Comparison of ENCODE assay signal across 1 cellular context in the genomic region with DNA sequence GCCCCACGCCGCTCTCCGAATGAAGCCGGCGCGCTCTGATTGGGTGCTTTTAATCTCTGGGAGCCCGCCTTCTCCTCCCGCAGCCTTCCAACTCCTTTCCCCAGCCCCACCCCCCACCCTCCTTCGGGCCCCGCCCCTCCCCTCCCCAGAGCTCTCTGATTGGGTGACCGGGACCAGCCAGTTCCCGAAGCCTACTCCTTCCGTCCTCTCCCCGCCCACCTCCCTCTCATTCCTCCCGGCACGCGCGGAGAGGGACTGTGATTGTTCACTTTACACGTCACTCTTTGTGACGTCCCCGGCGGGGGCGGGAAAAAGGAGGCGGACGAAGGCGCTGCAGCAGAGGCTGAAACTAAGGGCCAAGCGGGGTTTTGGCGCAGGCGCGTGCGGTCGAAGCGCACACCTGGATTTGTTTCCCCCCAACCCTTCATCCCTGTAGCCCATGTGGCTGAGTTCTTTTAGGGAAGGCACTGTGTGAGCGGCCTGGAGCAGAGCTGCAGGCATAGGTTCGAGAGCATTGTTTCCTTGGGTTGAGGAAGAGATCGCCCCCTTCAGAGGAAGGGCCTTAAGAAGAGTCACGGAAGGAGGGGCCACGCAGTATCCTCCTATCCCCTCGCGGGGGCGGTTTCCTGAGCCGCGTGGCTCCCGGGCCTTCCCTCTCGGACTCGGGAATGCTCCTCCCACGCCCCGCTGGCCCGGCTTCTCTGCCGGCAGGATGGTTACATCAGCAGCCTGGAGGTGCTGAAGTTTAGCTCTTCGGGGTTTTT.
TF ChIP-seq lines count a peak whose summit lies in the region.

A gene (minus strand): TSS at position 21 of the 764 bp plus-strand sequence. CDS start 361 bp downstream, outside the sequence.

TF ChIP-seq in HepG2, 621 proteins besides CTCF, POLR2A, EP300 and RAD21 (continued from another document and continues in another):
- TF ChIP-seq, protein P1, sequence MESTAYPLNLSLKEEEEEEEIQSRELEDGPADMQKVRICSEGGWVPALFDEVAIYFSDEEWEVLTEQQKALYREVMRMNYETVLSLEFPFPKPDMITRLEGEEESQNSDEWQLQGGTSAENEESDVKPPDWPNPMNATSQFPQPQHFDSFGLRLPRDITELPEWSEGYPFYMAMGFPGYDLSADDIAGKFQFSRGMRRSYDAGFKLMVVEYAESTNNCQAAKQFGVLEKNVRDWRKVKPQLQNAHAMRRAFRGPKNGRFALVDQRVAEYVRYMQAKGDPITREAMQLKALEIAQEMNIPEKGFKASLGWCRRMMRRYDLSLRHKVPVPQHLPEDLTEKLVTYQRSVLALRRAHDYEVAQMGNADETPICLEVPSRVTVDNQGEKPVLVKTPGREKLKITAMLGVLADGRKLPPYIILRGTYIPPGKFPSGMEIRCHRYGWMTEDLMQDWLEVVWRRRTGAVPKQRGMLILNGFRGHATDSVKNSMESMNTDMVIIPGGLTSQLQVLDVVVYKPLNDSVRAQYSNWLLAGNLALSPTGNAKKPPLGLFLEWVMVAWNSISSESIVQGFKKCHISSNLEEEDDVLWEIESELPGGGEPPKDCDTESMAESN (CRISPR knock-in tag; conservative IDR thresholded peaks at IDR 0.05), result peak; percentile 86
- TF ChIP-seq PPARG (CRISPR knock-in tag; conservative IDR thresholded peaks at IDR 0.05) (peak; percentile 19; the same call in 1 of the 2 replicates), HIVEP1 (CRISPR knock-in tag; IDR thresholded peaks at IDR 0.05) (peak; percentile 84), RFX1 (IDR thresholded peaks at IDR 0.05) (no peak), HES4 (CRISPR knock-in tag; IDR thresholded peaks at IDR 0.05; ENCODE audit: borderline replicate concordance) (peak; percentile 67; the same call in 1 of the 2 replicates), ZNF781 (CRISPR knock-in tag; IDR thresholded peaks at IDR 0.05; ENCODE audit: borderline replicate concordance, not compliant biosample characterization) (peak; percentile 82), ZNF44 (CRISPR knock-in tag; IDR thresholded peaks at IDR 0.05) (0 out of 2 replicates have a peak, but pooled peaks have one; percentile 46), ZNF567 (CRISPR knock-in tag; IDR thresholded peaks at IDR 0.05; ENCODE audit: borderline replicate concordance) (no peak), ELF3 (CRISPR knock-in tag; IDR thresholded peaks at IDR 0.05) (0 out of 2 replicates have a peak, but pooled peaks have one; percentile 34), HNF4A (CRISPR knock-in tag; IDR thresholded peaks at IDR 0.05) (peak; percentile 56), POLR2AphosphoS5 (IDR thresholded peaks at IDR 0.05; ENCODE audit: low read depth, low read length) (peak; percentile 84), ZSCAN29 (CRISPR knock-in tag; conservative IDR thresholded peaks at IDR 0.05) (peak; percentile 55; the same call in 1 of the 2 replicates)
- TF ChIP-seq, protein P2, sequence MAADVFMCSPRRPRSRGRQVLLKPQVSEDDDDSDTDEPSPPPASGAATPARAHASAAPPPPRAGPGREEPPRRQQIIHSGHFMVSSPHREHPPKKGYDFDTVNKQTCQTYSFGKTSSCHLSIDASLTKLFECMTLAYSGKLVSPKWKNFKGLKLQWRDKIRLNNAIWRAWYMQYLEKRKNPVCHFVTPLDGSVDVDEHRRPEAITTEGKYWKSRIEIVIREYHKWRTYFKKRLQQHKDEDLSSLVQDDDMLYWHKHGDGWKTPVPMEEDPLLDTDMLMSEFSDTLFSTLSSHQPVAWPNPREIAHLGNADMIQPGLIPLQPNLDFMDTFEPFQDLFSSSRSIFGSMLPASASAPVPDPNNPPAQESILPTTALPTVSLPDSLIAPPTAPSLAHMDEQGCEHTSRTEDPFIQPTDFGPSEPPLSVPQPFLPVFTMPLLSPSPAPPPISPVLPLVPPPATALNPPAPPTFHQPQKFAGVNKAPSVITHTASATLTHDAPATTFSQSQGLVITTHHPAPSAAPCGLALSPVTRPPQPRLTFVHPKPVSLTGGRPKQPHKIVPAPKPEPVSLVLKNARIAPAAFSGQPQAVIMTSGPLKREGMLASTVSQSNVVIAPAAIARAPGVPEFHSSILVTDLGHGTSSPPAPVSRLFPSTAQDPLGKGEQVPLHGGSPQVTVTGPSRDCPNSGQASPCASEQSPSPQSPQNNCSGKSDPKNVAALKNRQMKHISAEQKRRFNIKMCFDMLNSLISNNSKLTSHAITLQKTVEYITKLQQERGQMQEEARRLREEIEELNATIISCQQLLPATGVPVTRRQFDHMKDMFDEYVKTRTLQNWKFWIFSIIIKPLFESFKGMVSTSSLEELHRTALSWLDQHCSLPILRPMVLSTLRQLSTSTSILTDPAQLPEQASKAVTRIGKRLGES (CRISPR knock-in tag; IDR thresholded peaks at IDR 0.05; ENCODE audit: borderline replicate concordance), result no peak
- TF ChIP-seq, protein P3, sequence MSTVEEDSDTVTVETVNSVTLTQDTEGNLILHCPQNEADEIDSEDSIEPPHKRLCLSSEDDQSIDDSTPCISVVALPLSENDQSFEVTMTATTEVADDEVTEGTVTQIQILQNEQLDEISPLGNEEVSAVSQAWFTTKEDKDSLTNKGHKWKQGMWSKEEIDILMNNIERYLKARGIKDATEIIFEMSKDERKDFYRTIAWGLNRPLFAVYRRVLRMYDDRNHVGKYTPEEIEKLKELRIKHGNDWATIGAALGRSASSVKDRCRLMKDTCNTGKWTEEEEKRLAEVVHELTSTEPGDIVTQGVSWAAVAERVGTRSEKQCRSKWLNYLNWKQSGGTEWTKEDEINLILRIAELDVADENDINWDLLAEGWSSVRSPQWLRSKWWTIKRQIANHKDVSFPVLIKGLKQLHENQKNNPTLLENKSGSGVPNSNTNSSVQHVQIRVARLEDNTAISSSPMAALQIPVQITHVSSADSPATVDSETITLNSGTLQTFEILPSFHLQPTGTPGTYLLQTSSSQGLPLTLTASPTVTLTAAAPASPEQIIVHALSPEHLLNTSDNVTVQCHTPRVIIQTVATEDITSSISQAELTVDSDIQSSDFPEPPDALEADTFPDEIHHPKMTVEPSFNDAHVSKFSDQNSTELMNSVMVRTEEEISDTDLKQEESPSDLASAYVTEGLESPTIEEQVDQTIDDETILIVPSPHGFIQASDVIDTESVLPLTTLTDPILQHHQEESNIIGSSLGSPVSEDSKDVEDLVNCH (CRISPR knock-in tag; IDR thresholded peaks at IDR 0.05), result no peak
- TF ChIP-seq, protein P4, sequence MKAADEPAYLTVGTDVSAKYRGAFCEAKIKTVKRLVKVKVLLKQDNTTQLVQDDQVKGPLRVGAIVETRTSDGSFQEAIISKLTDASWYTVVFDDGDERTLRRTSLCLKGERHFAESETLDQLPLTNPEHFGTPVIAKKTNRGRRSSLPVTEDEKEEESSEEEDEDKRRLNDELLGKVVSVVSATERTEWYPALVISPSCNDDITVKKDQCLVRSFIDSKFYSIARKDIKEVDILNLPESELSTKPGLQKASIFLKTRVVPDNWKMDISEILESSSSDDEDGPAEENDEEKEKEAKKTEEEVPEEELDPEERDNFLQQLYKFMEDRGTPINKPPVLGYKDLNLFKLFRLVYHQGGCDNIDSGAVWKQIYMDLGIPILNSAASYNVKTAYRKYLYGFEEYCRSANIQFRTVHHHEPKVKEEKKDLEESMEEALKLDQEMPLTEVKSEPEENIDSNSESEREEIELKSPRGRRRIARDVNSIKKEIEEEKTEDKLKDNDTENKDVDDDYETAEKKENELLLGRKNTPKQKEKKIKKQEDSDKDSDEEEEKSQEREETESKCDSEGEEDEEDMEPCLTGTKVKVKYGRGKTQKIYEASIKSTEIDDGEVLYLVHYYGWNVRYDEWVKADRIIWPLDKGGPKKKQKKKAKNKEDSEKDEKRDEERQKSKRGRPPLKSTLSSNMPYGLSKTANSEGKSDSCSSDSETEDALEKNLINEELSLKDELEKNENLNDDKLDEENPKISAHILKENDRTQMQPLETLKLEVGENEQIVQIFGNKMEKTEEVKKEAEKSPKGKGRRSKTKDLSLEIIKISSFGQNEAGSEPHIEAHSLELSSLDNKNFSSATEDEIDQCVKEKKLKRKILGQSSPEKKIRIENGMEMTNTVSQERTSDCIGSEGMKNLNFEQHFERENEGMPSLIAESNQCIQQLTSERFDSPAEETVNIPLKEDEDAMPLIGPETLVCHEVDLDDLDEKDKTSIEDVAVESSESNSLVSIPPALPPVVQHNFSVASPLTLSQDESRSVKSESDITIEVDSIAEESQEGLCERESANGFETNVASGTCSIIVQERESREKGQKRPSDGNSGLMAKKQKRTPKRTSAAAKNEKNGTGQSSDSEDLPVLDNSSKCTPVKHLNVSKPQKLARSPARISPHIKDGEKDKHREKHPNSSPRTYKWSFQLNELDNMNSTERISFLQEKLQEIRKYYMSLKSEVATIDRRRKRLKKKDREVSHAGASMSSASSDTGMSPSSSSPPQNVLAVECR (CRISPR knock-in tag; IDR thresholded peaks at IDR 0.05; ENCODE audit: borderline replicate concordance), result peak; percentile 70; the same call in 1 of the 2 replicates
- TF ChIP-seq, protein P5, sequence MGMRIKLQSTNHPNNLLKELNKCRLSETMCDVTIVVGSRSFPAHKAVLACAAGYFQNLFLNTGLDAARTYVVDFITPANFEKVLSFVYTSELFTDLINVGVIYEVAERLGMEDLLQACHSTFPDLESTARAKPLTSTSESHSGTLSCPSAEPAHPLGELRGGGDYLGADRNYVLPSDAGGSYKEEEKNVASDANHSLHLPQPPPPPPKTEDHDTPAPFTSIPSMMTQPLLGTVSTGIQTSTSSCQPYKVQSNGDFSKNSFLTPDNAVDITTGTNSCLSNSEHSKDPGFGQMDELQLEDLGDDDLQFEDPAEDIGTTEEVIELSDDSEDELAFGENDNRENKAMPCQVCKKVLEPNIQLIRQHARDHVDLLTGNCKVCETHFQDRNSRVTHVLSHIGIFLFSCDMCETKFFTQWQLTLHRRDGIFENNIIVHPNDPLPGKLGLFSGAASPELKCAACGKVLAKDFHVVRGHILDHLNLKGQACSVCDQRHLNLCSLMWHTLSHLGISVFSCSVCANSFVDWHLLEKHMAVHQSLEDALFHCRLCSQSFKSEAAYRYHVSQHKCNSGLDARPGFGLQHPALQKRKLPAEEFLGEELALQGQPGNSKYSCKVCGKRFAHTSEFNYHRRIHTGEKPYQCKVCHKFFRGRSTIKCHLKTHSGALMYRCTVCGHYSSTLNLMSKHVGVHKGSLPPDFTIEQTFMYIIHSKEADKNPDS (CRISPR knock-in tag; IDR thresholded peaks at IDR 0.05), result 0 out of 2 replicates have a peak, but pooled peaks have one; percentile 25
- TF ChIP-seq, protein P6, sequence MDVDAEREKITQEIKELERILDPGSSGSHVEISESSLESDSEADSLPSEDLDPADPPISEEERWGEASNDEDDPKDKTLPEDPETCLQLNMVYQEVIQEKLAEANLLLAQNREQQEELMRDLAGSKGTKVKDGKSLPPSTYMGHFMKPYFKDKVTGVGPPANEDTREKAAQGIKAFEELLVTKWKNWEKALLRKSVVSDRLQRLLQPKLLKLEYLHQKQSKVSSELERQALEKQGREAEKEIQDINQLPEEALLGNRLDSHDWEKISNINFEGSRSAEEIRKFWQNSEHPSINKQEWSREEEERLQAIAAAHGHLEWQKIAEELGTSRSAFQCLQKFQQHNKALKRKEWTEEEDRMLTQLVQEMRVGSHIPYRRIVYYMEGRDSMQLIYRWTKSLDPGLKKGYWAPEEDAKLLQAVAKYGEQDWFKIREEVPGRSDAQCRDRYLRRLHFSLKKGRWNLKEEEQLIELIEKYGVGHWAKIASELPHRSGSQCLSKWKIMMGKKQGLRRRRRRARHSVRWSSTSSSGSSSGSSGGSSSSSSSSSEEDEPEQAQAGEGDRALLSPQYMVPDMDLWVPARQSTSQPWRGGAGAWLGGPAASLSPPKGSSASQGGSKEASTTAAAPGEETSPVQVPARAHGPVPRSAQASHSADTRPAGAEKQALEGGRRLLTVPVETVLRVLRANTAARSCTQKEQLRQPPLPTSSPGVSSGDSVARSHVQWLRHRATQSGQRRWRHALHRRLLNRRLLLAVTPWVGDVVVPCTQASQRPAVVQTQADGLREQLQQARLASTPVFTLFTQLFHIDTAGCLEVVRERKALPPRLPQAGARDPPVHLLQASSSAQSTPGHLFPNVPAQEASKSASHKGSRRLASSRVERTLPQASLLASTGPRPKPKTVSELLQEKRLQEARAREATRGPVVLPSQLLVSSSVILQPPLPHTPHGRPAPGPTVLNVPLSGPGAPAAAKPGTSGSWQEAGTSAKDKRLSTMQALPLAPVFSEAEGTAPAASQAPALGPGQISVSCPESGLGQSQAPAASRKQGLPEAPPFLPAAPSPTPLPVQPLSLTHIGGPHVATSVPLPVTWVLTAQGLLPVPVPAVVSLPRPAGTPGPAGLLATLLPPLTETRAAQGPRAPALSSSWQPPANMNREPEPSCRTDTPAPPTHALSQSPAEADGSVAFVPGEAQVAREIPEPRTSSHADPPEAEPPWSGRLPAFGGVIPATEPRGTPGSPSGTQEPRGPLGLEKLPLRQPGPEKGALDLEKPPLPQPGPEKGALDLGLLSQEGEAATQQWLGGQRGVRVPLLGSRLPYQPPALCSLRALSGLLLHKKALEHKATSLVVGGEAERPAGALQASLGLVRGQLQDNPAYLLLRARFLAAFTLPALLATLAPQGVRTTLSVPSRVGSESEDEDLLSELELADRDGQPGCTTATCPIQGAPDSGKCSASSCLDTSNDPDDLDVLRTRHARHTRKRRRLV (CRISPR knock-in tag; IDR thresholded peaks at IDR 0.05), result peak; percentile 52; the same call in 1 of the 2 replicates
- TF ChIP-seq, protein P7, sequence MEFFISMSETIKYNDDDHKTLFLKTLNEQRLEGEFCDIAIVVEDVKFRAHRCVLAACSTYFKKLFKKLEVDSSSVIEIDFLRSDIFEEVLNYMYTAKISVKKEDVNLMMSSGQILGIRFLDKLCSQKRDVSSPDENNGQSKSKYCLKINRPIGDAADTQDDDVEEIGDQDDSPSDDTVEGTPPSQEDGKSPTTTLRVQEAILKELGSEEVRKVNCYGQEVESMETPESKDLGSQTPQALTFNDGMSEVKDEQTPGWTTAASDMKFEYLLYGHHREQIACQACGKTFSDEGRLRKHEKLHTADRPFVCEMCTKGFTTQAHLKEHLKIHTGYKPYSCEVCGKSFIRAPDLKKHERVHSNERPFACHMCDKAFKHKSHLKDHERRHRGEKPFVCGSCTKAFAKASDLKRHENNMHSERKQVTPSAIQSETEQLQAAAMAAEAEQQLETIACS (CRISPR knock-in tag; IDR thresholded peaks at IDR 0.05), result no peak
- TF ChIP-seq, protein P8, sequence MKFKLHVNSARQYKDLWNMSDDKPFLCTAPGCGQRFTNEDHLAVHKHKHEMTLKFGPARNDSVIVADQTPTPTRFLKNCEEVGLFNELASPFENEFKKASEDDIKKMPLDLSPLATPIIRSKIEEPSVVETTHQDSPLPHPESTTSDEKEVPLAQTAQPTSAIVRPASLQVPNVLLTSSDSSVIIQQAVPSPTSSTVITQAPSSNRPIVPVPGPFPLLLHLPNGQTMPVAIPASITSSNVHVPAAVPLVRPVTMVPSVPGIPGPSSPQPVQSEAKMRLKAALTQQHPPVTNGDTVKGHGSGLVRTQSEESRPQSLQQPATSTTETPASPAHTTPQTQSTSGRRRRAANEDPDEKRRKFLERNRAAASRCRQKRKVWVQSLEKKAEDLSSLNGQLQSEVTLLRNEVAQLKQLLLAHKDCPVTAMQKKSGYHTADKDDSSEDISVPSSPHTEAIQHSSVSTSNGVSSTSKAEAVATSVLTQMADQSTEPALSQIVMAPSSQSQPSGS (CRISPR knock-in tag; IDR thresholded peaks at IDR 0.05), result peak; percentile 66
- TF ChIP-seq, protein P9, sequence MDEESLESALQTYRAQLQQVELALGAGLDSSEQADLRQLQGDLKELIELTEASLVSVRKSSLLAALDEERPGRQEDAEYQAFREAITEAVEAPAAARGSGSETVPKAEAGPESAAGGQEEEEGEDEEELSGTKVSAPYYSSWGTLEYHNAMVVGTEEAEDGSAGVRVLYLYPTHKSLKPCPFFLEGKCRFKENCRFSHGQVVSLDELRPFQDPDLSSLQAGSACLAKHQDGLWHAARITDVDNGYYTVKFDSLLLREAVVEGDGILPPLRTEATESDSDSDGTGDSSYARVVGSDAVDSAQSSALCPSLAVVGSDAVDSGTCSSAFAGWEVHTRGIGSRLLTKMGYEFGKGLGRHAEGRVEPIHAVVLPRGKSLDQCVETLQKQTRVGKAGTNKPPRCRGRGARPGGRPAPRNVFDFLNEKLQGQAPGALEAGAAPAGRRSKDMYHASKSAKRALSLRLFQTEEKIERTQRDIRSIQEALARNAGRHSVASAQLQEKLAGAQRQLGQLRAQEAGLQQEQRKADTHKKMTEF (CRISPR knock-in tag; IDR thresholded peaks at IDR 0.05), result peak; percentile 67
